ENCODE assay signal across 15 cellular contexts in genomic region chr14:103508930-103509329, GRCh38. TPM values are rescaled to one million over a fixed set of nuclear protein-coding genes. Genes with fewer than 3 reads are reported as not detected.
A peak's percentile ranks its signal among the peaks of the same experiment; 100 is the strongest.
DNase-seq lines count a peak whose midpoint lies in the region; ATAC-seq and TF ChIP-seq lines count a peak whose summit lies in the region.
"Had no signal": no experiment of that assay in that cellular context is flagged by ENCODE, and none has a peak within 500 bp of the region (broad histone marks: within the 10 kb centered on the region; RNA-seq: fewer than 3 reads in every experiment).

No MANE protein-coding gene starts in this region.

- peaks cover 3% of the 10 kb centered on the region for H3K27me3 Mint-ChIP-seq in endothelial cell (ENCODE audit: unreplicated experiment)

- peaks cover 37% of the 10 kb centered on the region for H3K36me3 Mint-ChIP-seq in endothelial cell (ENCODE audit: low read depth, unreplicated experiment)

- ATAC-seq in HG02885 (IDR thresholded peaks at IDR 0.05; ENCODE audit: poor library complexity, unreplicated experiment), result no peak
- ATAC-seq in GM19324 (IDR thresholded peaks at IDR 0.05; ENCODE audit: low FRiP score, unreplicated experiment), result no peak

- no peak overlapping the region for H3K4me3 ChIP-seq in spleen
- H3K4me3 ChIP-seq: BLaER1 treated with 17β-estradiol and CSF1 and Interleukin-3, amounts not matched to agents 10 nM and 100 nM; Peyer's patch had no signal

- H3K4me1 ChIP-seq in spleen, result peaks cover 4 to 42% (median 22%) of the 10 kb centered on the region in 6 donors

- no peaks in the 10 kb centered on the region for H3K9me3 ChIP-seq in spleen
- H3K9me3 ChIP-seq: BLaER1 treated with 17β-estradiol and CSF1 and Interleukin-3, amounts not matched to agents 10 nM and 100 nM; Peyer's patch had no signal

- no peak overlapping the region for H3K4me3 Mint-ChIP-seq in endothelial cell (ENCODE audit: unreplicated experiment)

- POLR2A ChIA-PET in RWPE1 (lab: Yijun Ruan, JAX; ENCODE audit: low non-redundant PET), result no interaction called here

- H3K36me3 ChIP-seq in spleen, result peaks cover 0 to 91% (median 32%) of the 10 kb centered on the region in 6 donors

- no peaks in the 10 kb centered on the region for H3K9me3 Mint-ChIP-seq in endothelial cell (ENCODE audit: unreplicated experiment)

- DNase-seq in GM13977 (ENCODE audit: low spot score), result peak; percentile 6
- DNase-seq in RWPE1 (ENCODE audit: low spot score), result no peak
- DNase-seq in endothelial cell (ENCODE audit: low spot score), result no peak
- no peak for DNase-seq in spleen
- DNase-seq in T-helper 9 cell, result no peak
- DNase-seq: Karpas-422, MM.1S, NCI-H1105, NCI-H1694 treated with DMSO at 0.1 percent for 48 hours, NCI-H446, SHP77 had no signal

- H3K27ac ChIP-seq in RWPE1 (peak overlapping the region; percentile 100), spleen (peak overlapping the region in 5 of 8 donors; percentile 9 to 57 (median 34))
- H3K27ac ChIP-seq: Peyer's patch had no signal

- 63 to 81% (median 77%) methylated on average over 7 of the region's 7 CpGs for WGBS in spleen, 5 donors

- peaks cover 8% of the 10 kb centered on the region for H3K4me1 Mint-ChIP-seq in endothelial cell (ENCODE audit: unreplicated experiment)

- in situ Hi-C loops in GM13977 (cut with MboI; ENCODE audit: low pct_unique_long_range_greater_than_20kb, low sequenced_read_pairs, unreplicated experiment), result loop anchor here (10.0 kb wide), 1 partner anchor 46 kb away; no protein-coding TSS in a partner anchor

- TF ChIP-seq POLR2A in spleen (IDR thresholded peaks at IDR 0.05), result no peak

- no peak for TF ChIP-seq CTCF in GM13977 (IDR thresholded peaks at IDR 0.05; ENCODE audit: extremely low read depth, insufficient read depth, missing control alignments)
- no peak for TF ChIP-seq CTCF in RWPE1 (conservative IDR thresholded peaks at IDR 0.05; ENCODE audit: low read depth)
- TF ChIP-seq CTCF in endothelial cell (IDR thresholded peaks at IDR 0.05; ENCODE audit: unreplicated experiment), result no peak
- TF ChIP-seq CTCF in spleen (IDR thresholded peaks at IDR 0.05 in 8 of 11, conservative IDR thresholded peaks at IDR 0.05 in 3 of 11), result no peak

- peak overlapping the region; percentile 22 for H3K27ac Mint-ChIP-seq in endothelial cell (ENCODE audit: unreplicated experiment)

- intact Hi-C loops in spleen (cut with DNase I; ENCODE audit: low total_unique reads), result no loop called here

- H3K27me3 ChIP-seq in spleen (replicated peaks in 1 of 7), result no peaks in the 10 kb centered on the region
- H3K27me3 ChIP-seq: BLaER1 treated with 17β-estradiol and CSF1 and Interleukin-3, amounts not matched to agents 10 nM and 100 nM; Peyer's patch had no signal

- CTCF ChIA-PET in RWPE1 (lab: Yijun Ruan, JAX), result interaction anchor here (0.6 kb wide), 1 partner anchor 22 kb away, joined by 3 read pairs; no protein-coding TSS in a partner anchor

RNA-seq across cellular contexts. Expression of gene CKB, which starts 13.7 kb away (rescaled TPM):
- 23.1 TPM for total RNA-seq in endothelial cell (ENCODE audit: unreplicated experiment)
- total RNA-seq in spleen, result 10 to 100 TPM in 4 of 7 donors, 1 to 10 TPM in 3; 8.0 to 22.6 (median 10.8) TPM
- 10 to 100 TPM; 14.3 to 28.4 (median 20.6) TPM for polyA plus RNA-seq in spleen

RNA-seq across cellular contexts. Expression of gene TRMT61A, which starts 20.1 kb away (rescaled TPM):
- total RNA-seq in endothelial cell (ENCODE audit: unreplicated experiment) (6.1 TPM), spleen (10 to 100 TPM in 1 of 7 donors, 1 to 10 TPM in 6; 8.0 to 11.3 (median 9.5) TPM)
- 10 to 100 TPM in 2 of 3 donors, 1 to 10 TPM in 1; 8.6 to 14.2 (median 11.1) TPM for polyA plus RNA-seq in spleen

RNA-seq across cellular contexts. Expression of gene BAG5, which starts 53.5 kb away (rescaled TPM):
- total RNA-seq in endothelial cell (ENCODE audit: unreplicated experiment) (39.9 TPM), spleen (10 to 100 TPM; 29.2 to 42.5 (median 32.5) TPM)
- polyA plus RNA-seq in spleen, result 10 to 100 TPM in 1 of 3 donors, 1 to 10 TPM in 2; 9.3 to 16.0 (median 9.9) TPM

RNA-seq across cellular contexts. Expression of gene COA8, which starts 53.8 kb away (rescaled TPM):
- 45.2 TPM for total RNA-seq in endothelial cell (ENCODE audit: unreplicated experiment)
- 10 to 100 TPM; 15.2 to 26.0 (median 20.4) TPM for total RNA-seq in spleen
- 10 to 100 TPM; 34.1 to 39.5 (median 38.9) TPM for polyA plus RNA-seq in spleen
